ENCODE assay signal across 9 cellular contexts in the genomic region with DNA sequence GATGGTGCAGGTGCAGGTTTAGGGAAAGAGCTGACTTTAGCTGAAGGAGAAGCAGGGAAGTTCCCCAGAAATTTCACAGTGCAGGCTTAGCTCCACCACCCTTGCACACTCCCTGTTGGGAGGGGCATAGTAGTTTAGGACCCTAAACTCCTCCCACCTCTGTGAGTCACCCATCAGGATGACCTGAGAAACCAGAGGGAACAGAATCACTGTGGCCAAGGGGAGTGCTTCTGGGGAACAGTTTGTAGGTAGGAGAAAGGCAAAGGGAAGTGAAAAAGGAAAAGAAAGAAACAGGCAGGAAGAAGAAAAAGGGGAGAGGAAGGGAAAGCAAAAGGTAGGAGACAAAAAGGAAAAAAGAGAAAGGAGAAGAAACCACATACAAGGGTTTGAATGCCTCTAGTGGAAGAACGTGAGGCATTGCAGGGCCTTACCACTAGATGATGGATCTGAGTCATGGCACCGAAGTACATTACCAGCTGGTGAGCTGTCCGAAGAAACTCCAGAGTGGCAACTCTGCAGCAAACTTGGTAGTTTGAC.
DNase-seq lines count a peak whose midpoint lies in the region; ATAC-seq and TF ChIP-seq lines count a peak whose summit lies in the region.
"Had no signal": no experiment of that assay in that cellular context is flagged by ENCODE, and none has a peak within 500 bp of the region (broad histone marks: within the 10 kb centered on the region; RNA-seq: fewer than 3 reads in every experiment).

No MANE protein-coding gene starts in this region.

- peak; percentile 61 for ATAC-seq in HG02571 (IDR thresholded peaks at IDR 0.05; ENCODE audit: unreplicated experiment)
- peak; percentile 89 for ATAC-seq in omental fat pad (ENCODE audit: low FRiP score)
- ATAC-seq in GM18873 (IDR thresholded peaks at IDR 0.05; ENCODE audit: low FRiP score, unreplicated experiment), result no peak

- DNase-seq in GM12865 (ENCODE audit: low read depth) (peak; percentile 12), NCI-H1436 treated with DMSO at 0.1 percent for 48 hours (lab: John Stamatoyannopoulos, UW) (peak; percentile 50), cardiac fibroblast (ENCODE audit: low read depth in 2 of 2) (peak; percentile 64 to 67), omental fat pad (ENCODE audit: low spot score) (no peak), NCI-H2107 (lab: John Stamatoyannopoulos, UW) (no peak)
- no peak for DNase-seq in activated effector memory CD4-positive, alpha-beta T cell treated with anti-CD3 and anti-CD28 coated beads, Interleukin-2, amount 50 U/mL, for 16 hours
- DNase-seq: naive thymus-derived CD8-positive, alpha-beta T cell had no signal

- H3K4me3 ChIP-seq in GM12865 (ENCODE audit: low read depth, low read length) (no peak overlapping the region), cardiac fibroblast (replicated peaks in 1 of 2; ENCODE audit: low read depth in 2 of 2, low read length in 2 of 2) (no peak overlapping the region)

- TF ChIP-seq CTCF in GM12865 (IDR thresholded peaks at IDR 0.05; ENCODE audit: insufficient read depth, low read depth, low read length, missing control alignments) (peak; percentile 16), cardiac fibroblast (IDR thresholded peaks at IDR 0.05; ENCODE audit: low read depth, low read length) (peak; percentile 53), omental fat pad (IDR thresholded peaks at IDR 0.05) (no peak)

Comparison
In these comparisons a context has a peak if more than half of its experiments do, and no peak if none do; other contexts are left out.
1. DNase-seq: peak in GM12865 (single experiment), NCI-H1436 treated with DMSO at 0.1 percent for 48 hours (single experiment) and cardiac fibroblast (2 of 2); none in omental fat pad (single experiment), activated effector memory CD4-positive, alpha-beta T cell treated with anti-CD3 and anti-CD28 coated beads, Interleukin-2, amount 50 U/mL, for 16 hours (single experiment) and NCI-H2107 (single experiment).
2. CTCF ChIP-seq: peak in GM12865 (single experiment) and cardiac fibroblast (single experiment); none in omental fat pad (0 of 3).